Comparison of ENCODE assay signal across 17 cellular contexts in the genomic region with DNA sequence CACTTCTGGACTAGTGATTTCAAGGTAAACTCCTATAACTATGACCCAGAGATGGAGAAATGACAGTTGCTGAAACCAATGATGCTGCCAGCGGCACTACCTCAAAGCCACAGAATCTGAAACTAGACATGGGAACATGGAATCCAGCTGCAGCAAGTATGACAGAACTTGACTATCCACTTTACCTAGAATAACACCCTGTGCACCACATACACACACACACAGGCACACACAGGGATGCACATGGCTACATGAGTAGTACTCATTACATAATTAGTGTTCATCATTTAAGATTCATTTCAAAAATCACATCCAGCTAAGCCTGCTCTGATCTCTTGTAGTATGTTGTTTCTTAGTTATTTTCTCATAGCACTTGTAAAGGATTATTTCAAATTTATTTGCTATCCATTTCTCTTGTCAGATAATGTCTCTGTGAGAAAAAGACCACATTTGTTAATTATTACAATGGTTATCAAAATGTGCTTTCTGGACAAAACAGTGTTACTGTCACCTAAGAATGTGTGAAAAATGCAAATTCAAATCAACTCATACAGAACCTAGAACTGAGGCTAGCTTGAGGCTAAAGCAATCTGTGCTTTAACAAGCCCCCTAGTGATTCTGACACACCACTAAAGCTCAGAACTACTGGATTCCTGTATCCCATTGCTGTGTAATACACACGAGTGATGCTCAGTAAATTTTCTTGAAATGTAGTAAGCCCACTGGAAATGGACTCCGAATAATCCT. TPM values are rescaled to one million over a fixed set of nuclear protein-coding genes. Genes with fewer than 3 reads are reported as not detected.
DNase-seq lines count a peak whose midpoint lies in the region; ATAC-seq, FAIRE-seq and TF ChIP-seq lines count a peak whose summit lies in the region.
"Had no signal": no experiment of that assay in that cellular context is flagged by ENCODE, and none has a peak within 500 bp of the region (broad histone marks: within the 10 kb centered on the region; RNA-seq: fewer than 3 reads in every experiment).

No MANE protein-coding gene starts in this region.

- H3K4me3 ChIP-seq in GM12878 (no peak overlapping the region), small intestine (ENCODE audit: low read depth in 1 of 2, low read length in 2 of 2) (no peak overlapping the region)
- H3K4me3 ChIP-seq: BLaER1 treated with 17β-estradiol and CSF1 and Interleukin-3, amounts not matched to agents 10 nM and 100 nM; GM23248; K562 had no signal

- H3K27me3 ChIP-seq in GM12878 (replicated peaks in 1 of 2; ENCODE audit: control insufficient read depth in 2 of 2, insufficient read depth in 2 of 2, low read length in 1 of 2) (no peaks in the 10 kb centered on the region), small intestine (ENCODE audit: control insufficient read depth in 2 of 2, insufficient read depth in 2 of 2, low read length in 2 of 2) (peaks cover 0 to 4% of the 10 kb centered on the region in 2 donors)
- H3K27me3 ChIP-seq: BLaER1 treated with 17β-estradiol and CSF1 and Interleukin-3, amounts not matched to agents 10 nM and 100 nM had no signal

- H3K79me2 ChIP-seq in GM12878 (ENCODE audit: control insufficient read depth, insufficient read depth, low read length): no peaks in the 10 kb centered on the region

- intact Hi-C loops in GM12878 (cut with micrococcal nuclease; ENCODE audit: unreplicated experiment): no loop called here

- no peak overlapping the region for H3K9ac ChIP-seq in GM12878 (ENCODE audit: control insufficient read depth, insufficient read depth, low read length)
- H3K9ac ChIP-seq: BLaER1 treated with 17β-estradiol and CSF1 and Interleukin-3, amounts not matched to agents 10 nM and 100 nM; GM23248 had no signal

- 13% methylated on average over 3 of the region's 3 CpGs for WGBS in GM12878 (ENCODE audit: insufficient coverage, insufficient replicate concordance, low lambda C conversion rate, missing lambda C conversion rate)
- 74 to 80% (median 77%) methylated on average over 3 of the region's 3 CpGs for WGBS in small intestine, 3 donors

- H3K36me3 ChIP-seq in GM12878 (ENCODE audit: control insufficient read depth in 2 of 2, insufficient read depth in 2 of 2, low read length in 1 of 2) (no peaks in the 10 kb centered on the region), small intestine (ENCODE audit: control insufficient read depth in 2 of 2, insufficient read depth in 2 of 2, low read length in 2 of 2) (no peaks in the 10 kb centered on the region)
- H3K36me3 ChIP-seq: BLaER1 treated with 17β-estradiol and CSF1 and Interleukin-3, amounts not matched to agents 10 nM and 100 nM had no signal

- no peak for TF ChIP-seq POLR2A in GM12878 (IDR thresholded peaks at IDR 0.05; ENCODE audit: low read depth, low read length)

- TF ChIP-seq EP300 in GM12878 (IDR thresholded peaks at IDR 0.05; ENCODE audit: borderline replicate concordance in 1 of 2, control insufficient read depth in 1 of 2, low read depth in 2 of 2, low read length in 2 of 2): no peak

- RAD21 ChIA-PET in GM12878 (lab: Charles Lee; ENCODE audit: unreplicated experiment): no interaction called here

- TF ChIP-seq RAD21 in GM12878 (IDR thresholded peaks at IDR 0.05; ENCODE audit: insufficient read depth, low read depth, low read length): no peak

- H3K9me3 ChIP-seq in GM12878 (replicated peaks; ENCODE audit: control insufficient read depth, insufficient read depth, low read length): no peaks in the 10 kb centered on the region; the same call in 2 of the 3 replicates
- H3K9me3 ChIP-seq in small intestine (ENCODE audit: control insufficient read depth, low read depth): no peaks in the 10 kb centered on the region

- peak; percentile 86 for ATAC-seq in GM18520 (IDR thresholded peaks at IDR 0.05; ENCODE audit: unreplicated experiment)
- peak; percentile 64 for ATAC-seq in GM19452 (IDR thresholded peaks at IDR 0.05; ENCODE audit: unreplicated experiment)
- peak; percentile 57 for ATAC-seq in HG02759 (IDR thresholded peaks at IDR 0.05; ENCODE audit: unreplicated experiment)
- peak; percentile 70 for ATAC-seq in GM12878
- ATAC-seq: HCT116, K562 had no signal

- CTCF ChIA-PET in GM12878 (lab: Yijun Ruan, JAX): interaction anchor here (0.9 kb wide), 1 partner anchor 16 kb away, joined by 4 read pairs; no protein-coding TSS in a partner anchor

- in situ Hi-C loops in GM12878 (cut with MboI): no loop called here

- BruUV-seq in GM12878 (replicated peaks; lab: Mats Ljungman, UMichigan): no TSS peak

- H3K27ac ChIP-seq in GM12878 (ENCODE audit: control insufficient read depth, insufficient read depth) (no peak overlapping the region), small intestine (ENCODE audit: low read depth in 1 of 2, low read length in 1 of 2) (no peak overlapping the region)
- H3K27ac ChIP-seq: BLaER1 treated with 17β-estradiol and CSF1 and Interleukin-3, amounts not matched to agents 10 nM and 100 nM; GM23248 had no signal

- no peak for TF ChIP-seq CTCF in GM12878 (IDR thresholded peaks at IDR 0.05 in 2 of 3, conservative IDR thresholded peaks at IDR 0.05 in 1 of 3; ENCODE audit: control insufficient read depth in 2 of 3, extremely low read depth in 1 of 3, insufficient read depth in 1 of 3, low read depth in 3 of 3, low read length in 3 of 3)

- FAIRE-seq in GM12878 (lab: Jason Lieb, UNC) (no peak), small intestine (lab: Jason Lieb, UNC) (no peak)
- FAIRE-seq: GM18507, H54, K562 had no signal

- POLR2A ChIA-PET in GM12878 (lab: Charles Lee): no interaction called here

- no peak overlapping the region for H3K4me2 ChIP-seq in GM12878 (ENCODE audit: control insufficient read depth, insufficient read depth)
- H3K4me2 ChIP-seq: BLaER1 treated with 17β-estradiol and CSF1 and Interleukin-3, amounts not matched to agents 10 nM and 100 nM had no signal

- no peak overlapping the region for H2AFZ ChIP-seq in GM12878 (ENCODE audit: control insufficient read depth, low read depth, low read length)
- H2AFZ ChIP-seq: GM23248 had no signal

- SMC1A ChIA-PET in GM12878 (lab: Charles Lee; ENCODE audit: uncharacterized antibody, unreplicated experiment): interaction anchor here (0.6 kb wide), 1 partner anchor 1766 kb away, joined by 4 read pairs; no protein-coding TSS in a partner anchor

- no peaks in the 10 kb centered on the region for H4K20me1 ChIP-seq in GM12878 (ENCODE audit: control insufficient read depth, insufficient read depth)
- H4K20me1 ChIP-seq: BLaER1 treated with 17β-estradiol and CSF1 and Interleukin-3, amounts not matched to agents 10 nM and 100 nM had no signal

- no peaks in the 10 kb centered on the region; the same call in 1 of the 2 replicates for H3K4me1 ChIP-seq in GM12878 (ENCODE audit: control insufficient read depth, insufficient read depth, low read length)
- no peaks in the 10 kb centered on the region for H3K4me1 ChIP-seq in small intestine (ENCODE audit: control insufficient read depth in 2 of 2, insufficient read depth in 1 of 2, low read depth in 1 of 2, low read length in 1 of 2)
- H3K4me1 ChIP-seq: BLaER1 treated with 17β-estradiol and CSF1 and Interleukin-3, amounts not matched to agents 10 nM and 100 nM had no signal

- DNase-seq in GM12878 (ENCODE audit: low read depth, low spot score): no peak
- DNase-seq in NCI-H524 treated with DMSO at 0.1 percent for 48 hours (lab: John Stamatoyannopoulos, UW): no peak
- DNase-seq in small intestine: no peak
- DNase-seq in stimulated activated CD4-positive, alpha-beta T cell treated with anti-CD3 and anti-CD28 coated beads, Interleukin-12 subunit alpha, Interleukin-12 subunit beta, amount 100 ng/mL, for 4 hours: no peak
- DNase-seq: 8988T; ACHN; CD4-positive, CD25-positive, alpha-beta regulatory T cell; GM23248; Karpas-422 had no signal

TF ChIP-seq in GM12878, 131 proteins besides CTCF, POLR2A, EP300 and RAD21:
- TF ChIP-seq CHD4 (IDR thresholded peaks at IDR 0.05) (no peak), ATF7 (IDR thresholded peaks at IDR 0.05; ENCODE audit: low read depth) (0 out of 2 replicates have a peak, but pooled peaks have one; percentile 13), IKZF2 (IDR thresholded peaks at IDR 0.05) (0 out of 4 replicates have a peak, but pooled peaks of 1 of the 2 experiments have one; percentile 28), ZNF217 (IDR thresholded peaks at IDR 0.05) (0 out of 2 replicates have a peak, but pooled peaks have one; percentile 34)

RNA-seq across cellular contexts. Expression of a gene that starts 59.4 kb away (rescaled TPM):
- total RNA-seq in GM12878 (2013; cell fraction: nucleolus; rRNA removed): 1.0 and 1.2 TPM in 2 replicates
- total RNA-seq in GM12878 (2014; rRNA removed) (0.16 and 0.45 TPM in 2 replicates), GM12878 (2014; rRNA removed; fragmentation: Illumina TruSeq; extraction: Trizol) (0.13 and 0.28 TPM in 2 replicates), GM12878 (2021) (0.32 and 0.59 TPM in 2 replicates)
- polyA plus RNA-seq in GM12878 (2011; ENCODE audit: low read depth): 0.08 TPM
- polyA plus RNA-seq in GM12878 (2011; rRNA removed) (0.58 and 0.77 TPM in 2 replicates), GM12878 (2014; fragmentation: Illumina TruSeq; extraction: Trizol) (0.05 and 0.16 TPM in 2 replicates), GM12878 (2014; fragmentation: Nextera tagmentation; extraction: Ambion mirVana) (not detected), GM12878 (2014; rRNA removed) (0.12 and 0.76 TPM in 2 replicates), GM12878 (2016; fragmentation: Nextera tagmentation; extraction: Ambion mirVana) (under 1 TPM; 0.06 to 0.17 TPM), small intestine (1 to 10 TPM in 2 of 3 donors, not detected in 1; 2.4 to 5.8 TPM)
- polyA plus RNA-seq in GM12878 (2011; cell fraction: cytosol; rRNA removed): 0.51 and 0.59 TPM in 2 replicates
- polyA plus RNA-seq in GM12878 (2011; cell fraction: nucleus; rRNA removed): 1.2 and 1.3 TPM in 2 replicates
- 0.14 and 0.56 TPM in 2 replicates for polyA plus RNA-seq in GM12878 (2012)
- 1.1 and 2.4 TPM in 2 replicates for polyA minus RNA-seq in GM12878 (2011; rRNA and poly(A)+ RNA removed)
- 0.42 TPM in 1 of 2 replicates, not detected in the other for polyA minus RNA-seq in GM12878 (2011; cell fraction: cytosol; rRNA and poly(A)+ RNA removed)
- 0.12 and 0.29 TPM in 2 replicates for polyA minus RNA-seq in GM12878 (2011; cell fraction: nucleus; rRNA and poly(A)+ RNA removed)
- polyA plus RNA-seq: CD4-positive, CD25-positive, alpha-beta regulatory T cell had no signal
